Comparison of ENCODE assay signal across 18 cellular contexts in genomic region chr2:185658766-185659165, GRCh38.
"Had no signal": no experiment of that assay in that cellular context is flagged by ENCODE, and none has a peak within 500 bp of the region (broad histone marks: within the 10 kb centered on the region; RNA-seq: fewer than 3 reads in every experiment).

No MANE protein-coding gene starts in this region.

- H3K27ac ChIP-seq: dorsolateral prefrontal cortex, heart left ventricle, pancreas, psoas muscle, right lobe of liver, tibial artery, upper lobe of left lung, uterus had no signal

- H3K27me3 ChIP-seq: dorsolateral prefrontal cortex, heart left ventricle, pancreas, right lobe of liver, tibial artery, upper lobe of left lung, uterus had no signal

- DNase-seq: cortex of kidney; dorsolateral prefrontal cortex; effector CD8-positive, alpha-beta T cell; heart left ventricle; hippocampal formation; kidney glomerular epithelial cell; occipital lobe; pancreas; psoas muscle; retina; right lobe of liver; stimulated activated CD4-positive, alpha-beta T cell treated with anti-CD3 and anti-CD28 coated beads, Interleukin-15, amount 100 ng/mL, for 24 hours; stimulated activated CD4-positive, alpha-beta T cell treated with anti-CD3 and anti-CD28 coated beads, Interleukin-1b, Interleukin-23, amount 100 ng/mL, for 48 hours; stimulated activated CD4-positive, alpha-beta T cell treated with anti-CD3 and anti-CD28 coated beads, Interleukin-4, amount 100 ng/mL, for 24 hours; tibial artery; upper lobe of left lung; uterus had no signal

- H3K36me3 ChIP-seq: heart left ventricle, pancreas, right lobe of liver, tibial artery, upper lobe of left lung, uterus had no signal

- H3K4me3 ChIP-seq: dorsolateral prefrontal cortex, heart left ventricle, pancreas, psoas muscle, right lobe of liver, tibial artery, upper lobe of left lung, uterus had no signal

- ATAC-seq: heart left ventricle; pancreas; psoas muscle; right lobe of liver; stimulated activated memory B cell treated with anti-CD40 and anti-IgM and Interleukin-4, amounts not matched to agents 10 μg/mL and 1 μg/mL and 100 μg/mL, for 72 hours had no signal

- H3K4me1 ChIP-seq: heart left ventricle, pancreas, psoas muscle, right lobe of liver, tibial artery, upper lobe of left lung, uterus had no signal

- H3K9me3 ChIP-seq: heart left ventricle, pancreas, psoas muscle, right lobe of liver, tibial artery, upper lobe of left lung, uterus had no signal
